ENCODE assay signal across 8 cellular contexts in the genomic region with DNA sequence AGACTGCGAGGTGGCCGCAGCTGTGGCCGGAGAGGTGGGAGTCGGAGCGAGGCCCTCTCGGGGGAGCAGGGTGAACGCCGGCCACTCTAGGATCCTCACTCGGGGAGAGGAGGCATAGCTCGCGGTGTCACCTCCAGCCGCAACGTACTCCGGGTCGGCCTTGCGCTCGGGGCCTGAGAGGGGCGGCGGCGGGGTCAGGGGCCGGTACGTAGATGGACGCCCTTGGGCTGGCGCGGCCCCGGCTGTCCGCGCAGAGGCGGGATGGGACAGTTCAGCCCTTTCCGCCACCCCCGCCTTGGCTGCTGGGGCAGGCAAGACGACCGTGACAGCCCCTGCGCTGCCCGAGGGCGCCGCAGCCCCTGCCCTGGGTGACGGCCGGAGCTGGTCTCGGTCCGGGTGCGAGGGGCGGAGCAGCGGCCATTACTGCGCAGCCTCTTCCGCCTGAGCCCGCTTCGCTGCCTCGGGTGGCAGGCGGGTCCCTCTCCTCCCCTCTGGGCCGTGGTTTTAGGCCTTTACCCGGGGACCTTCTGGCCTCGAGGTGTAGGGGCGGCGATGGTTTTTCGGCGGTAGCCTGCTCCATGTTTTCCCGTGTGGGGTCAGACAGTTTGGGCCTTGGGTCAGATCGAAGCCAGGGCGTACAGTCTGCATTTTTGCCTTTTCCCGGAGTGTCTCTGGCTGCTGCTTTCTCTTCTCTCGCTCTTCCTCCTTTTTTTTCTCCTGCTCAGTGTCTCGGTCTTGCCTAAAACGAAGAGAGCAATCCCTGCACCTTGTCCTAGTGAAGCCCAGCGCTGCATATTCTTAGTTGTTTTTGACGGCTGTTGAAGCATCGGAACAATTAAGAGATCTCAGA. TPM values are rescaled to one million over a fixed set of nuclear protein-coding genes. Genes with fewer than 3 reads are reported as not detected.
DNase-seq lines count a peak whose midpoint lies in the region; ATAC-seq and TF ChIP-seq lines count a peak whose summit lies in the region.

No MANE protein-coding gene starts in this region.

- intact Hi-C loops in Right ventricle myocardium inferior (cut with DNase I): loop anchor here (5.0 kb wide), 1 partner anchor 80 kb away; no protein-coding TSS in a partner anchor
- intact Hi-C loops in vagina (cut with DNase I): loop anchor here (10.0 kb wide), 1 partner anchor 142 kb away; no protein-coding TSS in a partner anchor

- ATAC-seq in DND-41 (ENCODE audit: insufficient read depth, low read depth) (peak; percentile 69), GM21423 (IDR thresholded peaks at IDR 0.05; ENCODE audit: unreplicated experiment) (peak; percentile 74), Right ventricle myocardium inferior (peak; percentile 86)

- H2AFZ ChIP-seq in DND-41 (ENCODE audit: low read depth, low read length): peak overlapping the region; percentile 99

- DNase-seq in DND-41: peak; percentile 54
- DNase-seq in HUDEP-2 (lab: John Stamatoyannopoulos, UW; ENCODE audit: unreplicated experiment in 76 of 76): peak in 62 of 76 experiments; percentile 23 to 98 (median 57)
- no peak for DNase-seq in SK-N-MC (ENCODE audit: low read depth, low spot score)
- peak; percentile 53 for DNase-seq in activated naive CD4-positive, alpha-beta T cell treated with anti-CD3 and anti-CD28 coated beads, Interleukin-2, amount 50 U/mL, for 16 hours
- peak; percentile 86 for DNase-seq in Right ventricle myocardium inferior (ENCODE audit: missing footprints)
- peak; percentile 46 for DNase-seq in pons (ENCODE audit: low spot score)
- peak in 1 of 2 donors; percentile 89 for DNase-seq in vagina (ENCODE audit: extremely low spot score in 2 of 2)

- H3K9ac ChIP-seq in DND-41 (ENCODE audit: low read depth, low read length) (peak overlapping the region; percentile 99), SK-N-MC (ENCODE audit: insufficient read length) (peak overlapping the region; percentile 92)

- TF ChIP-seq CTCF in DND-41 (IDR thresholded peaks at IDR 0.05; ENCODE audit: borderline replicate concordance, extremely low read depth, low read length, poor library complexity, severe bottlenecking) (no peak), vagina (IDR thresholded peaks at IDR 0.05) (no peak)

- peak in 1 of 2 donors; percentile 93 for TF ChIP-seq POLR2A in vagina (IDR thresholded peaks at IDR 0.05)

- H3K79me2 ChIP-seq in DND-41 (ENCODE audit: insufficient read depth, low read length): peaks cover 55% of the 10 kb centered on the region

- peak overlapping the region; percentile 95 for H3K27ac ChIP-seq in DND-41 (ENCODE audit: low read length)
- H3K27ac ChIP-seq in SK-N-MC: peak overlapping the region; percentile 94
- H3K27ac ChIP-seq in vagina: peak overlapping the region; percentile 99

- peaks cover 7% of the 10 kb centered on the region; the same call in 1 of the 2 replicates for H4K20me1 ChIP-seq in DND-41 (ENCODE audit: insufficient read depth, low read length)

- H3K4me2 ChIP-seq in DND-41 (ENCODE audit: insufficient read depth, low read length): peak overlapping the region; percentile 76

- H3K4me1 ChIP-seq in DND-41 (ENCODE audit: insufficient read depth, low read length) (peaks cover 35% of the 10 kb centered on the region), vagina (peaks cover 35% of the 10 kb centered on the region)

- H3K4me3 ChIP-seq in DND-41 (ENCODE audit: low read depth in 1 of 2, low read length in 2 of 2): peak overlapping the region; percentile 50 to 92
- peak overlapping the region; percentile 95 for H3K4me3 ChIP-seq in SK-N-MC
- peak overlapping the region; percentile 95 to 97 for H3K4me3 ChIP-seq in vagina

- H3K36me3 ChIP-seq in DND-41 (ENCODE audit: insufficient read depth, low read length): no peaks in the 10 kb centered on the region; the same call in 1 of the 2 replicates
- H3K36me3 ChIP-seq in SK-N-MC (ENCODE audit: insufficient read depth, low read length): no peaks in the 10 kb centered on the region
- no peaks in the 10 kb centered on the region for H3K36me3 ChIP-seq in vagina

- H3K9me3 ChIP-seq in DND-41 (ENCODE audit: insufficient read depth, low read length, severe bottlenecking): no peaks in the 10 kb centered on the region
- no peaks in the 10 kb centered on the region for H3K9me3 ChIP-seq in SK-N-MC (ENCODE audit: low read depth, low read length)
- no peaks in the 10 kb centered on the region for H3K9me3 ChIP-seq in vagina

- H3K27me3 ChIP-seq in DND-41 (ENCODE audit: insufficient read depth, low read length, poor library complexity): no peaks in the 10 kb centered on the region
- H3K27me3 ChIP-seq in vagina: no peaks in the 10 kb centered on the region

RNA-seq across cellular contexts. Expression of a gene that starts 0.5 kb away (rescaled TPM):
- total RNA-seq in Right ventricle myocardium inferior (41.0 TPM), vagina (53.0 TPM)
